In genomic region chr7:13321321-13321720, GRCh38 we compare ENCODE assay signal across 22 cellular contexts.
"Had no signal": no experiment of that assay in that cellular context is flagged by ENCODE, and none has a peak within 500 bp of the region (broad histone marks: within the 10 kb centered on the region; RNA-seq: fewer than 3 reads in every experiment).

No MANE protein-coding gene starts in this region.

- H3K4me1 ChIP-seq: prostate gland, right atrium auricular region, spleen, thyroid gland, upper lobe of right lung had no signal

- H3K36me3 ChIP-seq: ovary, prostate gland, right atrium auricular region, spleen, thyroid gland, upper lobe of right lung had no signal

- DNase-seq: activated CD4-positive, alpha-beta T cell treated with anti-CD3 and anti-CD28 coated beads, Interleukin-2, amount 10 ng/mL, durations not matched to agents 7 days and 5 days; activated CD8-positive, alpha-beta memory T cell treated with anti-CD3 and anti-CD28 coated beads, Interleukin-2, amount 10 ng/mL, durations not matched to agents 7 days and 5 days; activated CD8-positive, alpha-beta T cell treated with anti-CD3 and anti-CD28 coated beads for 36 hours; activated gamma-delta T cell treated with Interleukin-2 at 50 U/mL for 16 hours; endodermal cell; glutamatergic neuron; kidney glomerular epithelial cell; left ventricle myocardium superior; mammary epithelial cell; naive thymus-derived CD8-positive, alpha-beta T cell; ovary; spleen; stimulated activated CD4-positive, alpha-beta T cell treated with anti-CD3 and anti-CD28 coated beads, Interleukin-4, amount 100 ng/mL, for 1 hour; stimulated activated naive CD4-positive, alpha-beta T cell treated with Interleukin-2 at 50 U/mL for 16 hours; SW 1271; T-helper 17 cell; thyroid gland; upper lobe of right lung had no signal

- H3K9me3 ChIP-seq: ovary, prostate gland, thyroid gland, upper lobe of right lung had no signal

- H3K4me3 ChIP-seq: coronary artery, hepatocyte, ovary, prostate gland, right atrium auricular region, spleen, thyroid gland, upper lobe of right lung had no signal

- H3K27me3 ChIP-seq: hepatocyte, ovary, right atrium auricular region, thyroid gland, upper lobe of right lung had no signal
